In the genomic region with DNA sequence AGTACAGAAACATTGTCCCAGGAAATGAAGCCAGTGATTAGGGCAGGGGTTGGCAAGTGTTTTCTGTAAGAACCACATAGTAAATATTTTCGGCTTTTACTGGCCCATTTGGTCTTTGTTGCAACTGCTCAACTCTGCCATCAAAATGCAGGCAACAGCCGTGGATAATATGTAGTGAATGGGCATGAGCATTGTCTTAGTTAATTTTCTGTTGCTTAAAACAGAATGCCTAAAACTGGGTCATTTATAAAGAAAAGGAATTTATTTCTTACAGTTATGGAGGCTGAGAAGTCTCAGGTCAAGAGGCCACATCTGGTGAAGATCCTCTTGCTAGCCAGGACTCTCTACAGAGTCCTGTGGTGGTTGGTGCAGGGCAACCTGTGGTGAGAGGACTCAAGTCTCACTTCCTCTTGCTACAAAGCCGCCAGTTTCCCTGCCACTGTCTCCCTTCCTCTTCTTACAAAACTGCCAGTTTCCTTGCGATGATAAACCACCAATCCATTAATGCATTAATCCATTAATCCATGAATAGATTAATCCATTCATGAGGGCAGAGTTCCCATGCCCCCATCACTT, we compare ENCODE assay signal across 9 cellular contexts.
DNase-seq lines count a peak whose midpoint lies in the region; ATAC-seq and TF ChIP-seq lines count a peak whose summit lies in the region.
"Had no signal": no experiment of that assay in that cellular context is flagged by ENCODE, and none has a peak within 500 bp of the region (broad histone marks: within the 10 kb centered on the region; RNA-seq: fewer than 3 reads in every experiment).

No MANE protein-coding gene starts in this region.

- H3K4me3 Mint-ChIP-seq in activated CD4-positive, alpha-beta memory T cell treated with anti-CD3 and anti-CD28 coated beads for 36 hours = no peak overlapping the region

- POLR2A ChIA-PET in RWPE1 (lab: Yijun Ruan, JAX; ENCODE audit: low non-redundant PET) = no interaction called here
- POLR2A ChIA-PET in activated CD4-positive, alpha-beta memory T cell treated with anti-CD3 and anti-CD28 coated beads for 36 hours (lab: Charles Lee) = no interaction called here

- no peaks in the 10 kb centered on the region for H3K36me3 Mint-ChIP-seq in activated CD4-positive, alpha-beta memory T cell treated with anti-CD3 and anti-CD28 coated beads for 36 hours

- H3K9me3 Mint-ChIP-seq in activated CD4-positive, alpha-beta memory T cell treated with anti-CD3 and anti-CD28 coated beads for 36 hours = no peaks in the 10 kb centered on the region

- H3K27me3 ChIP-seq in aorta (ENCODE audit: control insufficient read depth in 1 of 2, insufficient read depth in 2 of 2, low read length in 1 of 2) = no peaks in the 10 kb centered on the region

- no peak overlapping the region for H3K4me3 ChIP-seq in aorta (ENCODE audit: low read length in 2 of 2)
- H3K4me3 ChIP-seq: A549 had no signal

- DNase-seq in left ventricle myocardium superior (no peak), cardiac septum (ENCODE audit: low spot score) (no peak), RWPE1 (ENCODE audit: low spot score) (no peak), aorta (peak; percentile 41 to 66), LoVo (ENCODE audit: low spot score) (no peak)
- DNase-seq in activated CD4-positive, alpha-beta memory T cell treated with anti-CD3 and anti-CD28 coated beads for 36 hours = no peak
- no peak for DNase-seq in activated T-cell treated with anti-CD3 and anti-CD28 coated beads, Interleukin-2, amount 50 U/mL, for 1 hour

- H3K36me3 ChIP-seq in aorta (ENCODE audit: control insufficient read depth in 1 of 2, insufficient read depth in 2 of 2, low read length in 1 of 2) = no peaks in the 10 kb centered on the region

- H3K27ac Mint-ChIP-seq in activated CD4-positive, alpha-beta memory T cell treated with anti-CD3 and anti-CD28 coated beads for 36 hours = no peak overlapping the region

- CTCF ChIA-PET in RWPE1 (lab: Yijun Ruan, JAX) = no interaction called here
- CTCF ChIA-PET in activated CD4-positive, alpha-beta memory T cell treated with anti-CD3 and anti-CD28 coated beads for 36 hours (lab: Charles Lee) = no interaction called here

- peaks cover 0 to 2% of the 10 kb centered on the region in 2 donors for H3K4me1 ChIP-seq in aorta (ENCODE audit: control insufficient read depth in 1 of 2, insufficient read depth in 2 of 2, low read length in 2 of 2)

- intact Hi-C loops in left ventricle myocardium superior (cut with micrococcal nuclease) (no loop called here), cardiac septum (cut with DNase I) (no loop called here), aorta (cut with DNase I) (no loop called here)
- intact Hi-C loops in activated CD4-positive, alpha-beta memory T cell treated with anti-CD3 and anti-CD28 coated beads for 36 hours (cut with micrococcal nuclease) = no loop called here

- TF ChIP-seq CTCF in RWPE1 (conservative IDR thresholded peaks at IDR 0.05; ENCODE audit: low read depth) = no peak

- no peaks in the 10 kb centered on the region for H3K4me1 Mint-ChIP-seq in activated CD4-positive, alpha-beta memory T cell treated with anti-CD3 and anti-CD28 coated beads for 36 hours (ENCODE audit: low read depth)

- ATAC-seq in left ventricle myocardium superior = peak; percentile 25
- ATAC-seq in HG03039 (IDR thresholded peaks at IDR 0.05; ENCODE audit: unreplicated experiment) = peak; percentile 91
- no peak for ATAC-seq in aorta (ENCODE audit: low FRiP score)
- ATAC-seq: A549 had no signal

- 91 to 92% methylated on average over 4 of the region's 4 CpGs for WGBS in aorta, 2 donors

- no peaks in the 10 kb centered on the region for H3K9me3 ChIP-seq in aorta (ENCODE audit: control insufficient read depth, low read length)
- H3K9me3 ChIP-seq: A549 had no signal

- H3K27me3 Mint-ChIP-seq in activated CD4-positive, alpha-beta memory T cell treated with anti-CD3 and anti-CD28 coated beads for 36 hours = peaks cover 1% of the 10 kb centered on the region

- H3K27ac ChIP-seq in RWPE1 = peak overlapping the region; percentile 43; the same call in 1 of the 2 replicates
- H3K27ac ChIP-seq in aorta (ENCODE audit: low read depth in 1 of 2, low read length in 2 of 2) = no peak overlapping the region
- H3K27ac ChIP-seq: A549 had no signal

Comparison
In these comparisons a context has a peak if more than half of its experiments do, and no peak if none do; other contexts are left out.
1. DNase-seq: peak in aorta (2 of 2); none in left ventricle myocardium superior (single experiment), cardiac septum (single experiment), RWPE1 (single experiment), activated CD4-positive, alpha-beta memory T cell treated with anti-CD3 and anti-CD28 coated beads for 36 hours (single experiment), activated T-cell treated with anti-CD3 and anti-CD28 coated beads, Interleukin-2, amount 50 U/mL, for 1 hour (single experiment) and LoVo (single experiment).